In the genomic region with DNA sequence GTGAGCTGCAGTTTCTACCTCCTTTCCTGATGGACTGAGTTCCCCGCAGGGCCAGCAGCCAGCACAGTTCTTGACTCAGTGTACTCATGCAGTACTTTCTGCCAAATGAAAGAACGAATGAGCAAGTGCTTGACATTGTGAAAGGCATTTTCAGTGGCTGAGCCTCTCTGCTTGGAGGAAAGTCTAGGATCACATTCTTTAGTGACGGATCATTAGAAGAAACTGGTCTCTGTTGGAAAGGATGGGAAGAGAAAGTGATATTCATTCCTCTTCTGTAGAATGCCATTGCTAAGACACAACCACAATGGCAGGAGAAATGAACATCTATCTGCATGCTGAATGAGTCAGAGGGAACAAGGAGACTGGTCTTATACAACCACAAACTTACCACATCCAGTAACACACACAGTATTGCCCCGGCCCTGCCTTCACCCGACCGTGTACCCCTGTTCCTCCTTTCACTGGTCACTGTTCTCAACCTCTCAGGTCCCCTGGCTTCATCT, we compare ENCODE assay signal across 10 cellular contexts.
A peak's percentile ranks its signal among the peaks of the same experiment; 100 is the strongest.
DNase-seq lines count a peak whose midpoint lies in the region; ATAC-seq and TF ChIP-seq lines count a peak whose summit lies in the region.
"Had no signal": no experiment of that assay in that cellular context is flagged by ENCODE, and none has a peak within 500 bp of the region (broad histone marks: within the 10 kb centered on the region; RNA-seq: fewer than 3 reads in every experiment).

No MANE protein-coding gene starts in this region.

- peaks cover 0 to 13% of the 10 kb centered on the region in 2 donors for H3K9me3 Mint-ChIP-seq in activated naive CD4-positive, alpha-beta T cell treated with anti-CD3 and anti-CD28 coated beads, Interleukin-2, amount 50 U/mL, for 72 hours

- H3K27ac ChIP-seq in temporal lobe (ENCODE audit: low read depth, low read length): peak overlapping the region; percentile 44
- H3K27ac ChIP-seq: WERI-Rb-1 had no signal

- ATAC-seq in activated naive CD4-positive, alpha-beta T cell treated with anti-CD3 and anti-CD28 coated beads, Interleukin-2, amount 50 U/mL, for 72 hours: peak; percentile 97
- ATAC-seq in HG02571 (IDR thresholded peaks at IDR 0.05; ENCODE audit: unreplicated experiment): no peak
- no peak for ATAC-seq in GM18517 (IDR thresholded peaks at IDR 0.05; ENCODE audit: unreplicated experiment)

- H3K36me3 Mint-ChIP-seq in activated naive CD4-positive, alpha-beta T cell treated with anti-CD3 and anti-CD28 coated beads, Interleukin-2, amount 50 U/mL, for 72 hours: peaks cover 5 to 16% of the 10 kb centered on the region in 2 donors

- no peak for DNase-seq in activated naive CD4-positive, alpha-beta T cell treated with anti-CD3 and anti-CD28 coated beads, Interleukin-2, amount 50 U/mL, for 72 hours (ENCODE audit: low spot score in 2 of 2)
- DNase-seq in activated naive CD4-positive, alpha-beta T cell treated with Interleukin-2 at 50 U/mL for 16 hours: no peak
- peak; percentile 80 for DNase-seq in NCI-H226
- DNase-seq in fibroblast of pulmonary artery (ENCODE audit: low read depth): peak; percentile 68
- DNase-seq in activated effector memory CD4-positive, alpha-beta T cell treated with Interleukin-2 at 50 U/mL for 16 hours: no peak
- DNase-seq: COR-L47, WERI-Rb-1 had no signal

- no peak for TF ChIP-seq CTCF in fibroblast of pulmonary artery (IDR thresholded peaks at IDR 0.05; ENCODE audit: low read length, missing control alignments)

- H3K4me3 ChIP-seq in fibroblast of pulmonary artery (replicated peaks; ENCODE audit: low read depth, low read length): no peak overlapping the region

- peak overlapping the region in 1 of 2 donors; percentile 46 for H3K27ac Mint-ChIP-seq in activated naive CD4-positive, alpha-beta T cell treated with anti-CD3 and anti-CD28 coated beads, Interleukin-2, amount 50 U/mL, for 72 hours

Comparison
In these comparisons a context has a peak if more than half of its experiments do, and no peak if none do; other contexts are left out.
1. ATAC-seq: peak in activated naive CD4-positive, alpha-beta T cell treated with anti-CD3 and anti-CD28 coated beads, Interleukin-2, amount 50 U/mL, for 72 hours (2 of 2); none in HG02571 (single experiment) and GM18517 (single experiment).
2. DNase-seq: peak in NCI-H226 (single experiment) and fibroblast of pulmonary artery (single experiment); none in activated naive CD4-positive, alpha-beta T cell treated with anti-CD3 and anti-CD28 coated beads, Interleukin-2, amount 50 U/mL, for 72 hours (0 of 2), activated naive CD4-positive, alpha-beta T cell treated with Interleukin-2 at 50 U/mL for 16 hours (single experiment) and activated effector memory CD4-positive, alpha-beta T cell treated with Interleukin-2 at 50 U/mL for 16 hours (single experiment).